Comparison of ENCODE assay signal across 22 cellular contexts in genomic region chr4:171067422-171067821, GRCh38.
DNase-seq lines count a peak whose midpoint lies in the region; TF ChIP-seq lines count a peak whose summit lies in the region.
"Had no signal": no experiment of that assay in that cellular context is flagged by ENCODE, and none has a peak within 500 bp of the region (broad histone marks: within the 10 kb centered on the region; RNA-seq: fewer than 3 reads in every experiment).

No MANE protein-coding gene starts in this region.

- H3K9me3 Mint-ChIP-seq in osteocyte (ENCODE audit: unreplicated experiment) = peaks cover 19% of the 10 kb centered on the region

- no peak overlapping the region for H3K4me3 Mint-ChIP-seq in osteocyte (ENCODE audit: unreplicated experiment)
- H3K4me3 Mint-ChIP-seq: activated CD4-positive, alpha-beta memory T cell treated with anti-CD3 and anti-CD28 coated beads for 36 hours; immature natural killer cell; natural killer cell treated with Interleukin-12 subunit alpha and Interleukin-12 subunit beta and Interleukin-15 and Interleukin-18, amount 100 ng/mL, for 72 hours had no signal

- no peaks in the 10 kb centered on the region for H3K4me1 Mint-ChIP-seq in osteocyte (ENCODE audit: unreplicated experiment)
- H3K4me1 Mint-ChIP-seq: immature natural killer cell had no signal

- no peaks in the 10 kb centered on the region for H3K36me3 Mint-ChIP-seq in osteocyte (ENCODE audit: unreplicated experiment)
- H3K36me3 Mint-ChIP-seq: activated CD4-positive, alpha-beta memory T cell treated with anti-CD3 and anti-CD28 coated beads for 36 hours; immature natural killer cell; natural killer cell treated with Interleukin-12 subunit alpha and Interleukin-12 subunit beta and Interleukin-15 and Interleukin-18, amount 100 ng/mL, for 72 hours had no signal

- no peaks in the 10 kb centered on the region for H3K27me3 Mint-ChIP-seq in osteocyte (ENCODE audit: unreplicated experiment)
- H3K27me3 Mint-ChIP-seq: activated CD4-positive, alpha-beta memory T cell treated with anti-CD3 and anti-CD28 coated beads for 36 hours; natural killer cell treated with Interleukin-12 subunit alpha and Interleukin-12 subunit beta and Interleukin-15 and Interleukin-18, amount 100 ng/mL, for 72 hours; progenitor cell of endocrine pancreas had no signal

- peak; percentile 6 for DNase-seq in DMS53 (lab: John Stamatoyannopoulos, UW)
- no peak for DNase-seq in DMS53 treated with DMSO at 0.1 percent for 48 hours (lab: John Stamatoyannopoulos, UW; ENCODE audit: unreplicated experiment)
- peak; percentile 11 for DNase-seq in RKO (ENCODE audit: low spot score)
- no peak for DNase-seq in epithelial cell of proximal tubule (ENCODE audit: low read depth)
- no peak for DNase-seq in osteocyte (ENCODE audit: extremely low spot score, unreplicated experiment)
- DNase-seq in GM13976 (ENCODE audit: low spot score) = no peak
- no peak for DNase-seq in NCI-H2196 (lab: John Stamatoyannopoulos, UW; ENCODE audit: unreplicated experiment)
- DNase-seq in COR-L47 (lab: John Stamatoyannopoulos, UW) = no peak
- DNase-seq: activated CD4-positive, alpha-beta memory T cell treated with anti-CD3 and anti-CD28 coated beads for 36 hours; activated effector memory CD4-positive, alpha-beta T cell treated with anti-CD3 and anti-CD28 coated beads, Interleukin-2, amount 50 U/mL, for 16 hours; brain microvascular endothelial cell; Caco-2; immature natural killer cell; Karpas-422; left lung; NCI-H2081; NCI-H510A; NK-92 treated with Interleukin-12 subunit alpha and Interleukin-12 subunit beta, amount 100 ng/mL, for 24 hours; T-helper 9 cell; upper lobe of left lung had no signal

- H3K4me3 ChIP-seq in epithelial cell of proximal tubule (ENCODE audit: low read depth, low read length) = no peak overlapping the region
- H3K4me3 ChIP-seq: left lung, upper lobe of left lung had no signal

- TF ChIP-seq CTCF in epithelial cell of proximal tubule (conservative IDR thresholded peaks at IDR 0.05; ENCODE audit: low read depth, low read length) = peak; percentile 36
- peak; percentile 27 for TF ChIP-seq CTCF in osteocyte (IDR thresholded peaks at IDR 0.05)
- TF ChIP-seq CTCF in GM13976 (IDR thresholded peaks at IDR 0.05; ENCODE audit: borderline replicate concordance, control extremely low read depth, extremely low read depth, insufficient read depth, missing control alignments) = no peak

- in situ Hi-C loops in GM13976 (cut with MboI; ENCODE audit: low sequenced_read_pairs, unreplicated experiment) = no loop called here

- no peak overlapping the region for H3K27ac Mint-ChIP-seq in osteocyte (ENCODE audit: unreplicated experiment)
- H3K27ac Mint-ChIP-seq: activated CD4-positive, alpha-beta memory T cell treated with anti-CD3 and anti-CD28 coated beads for 36 hours; immature natural killer cell; natural killer cell treated with Interleukin-12 subunit alpha and Interleukin-12 subunit beta and Interleukin-15 and Interleukin-18, amount 100 ng/mL, for 72 hours; progenitor cell of endocrine pancreas had no signal

Comparison
In these comparisons a context has a peak if more than half of its experiments do, and no peak if none do; other contexts are left out.
1. DNase-seq: peak in DMS53 (single experiment) and RKO (single experiment); none in DMS53 treated with DMSO at 0.1 percent for 48 hours (single experiment), epithelial cell of proximal tubule (single experiment), osteocyte (single experiment), GM13976 (single experiment), NCI-H2196 (single experiment) and COR-L47 (single experiment).